In the genomic region with DNA sequence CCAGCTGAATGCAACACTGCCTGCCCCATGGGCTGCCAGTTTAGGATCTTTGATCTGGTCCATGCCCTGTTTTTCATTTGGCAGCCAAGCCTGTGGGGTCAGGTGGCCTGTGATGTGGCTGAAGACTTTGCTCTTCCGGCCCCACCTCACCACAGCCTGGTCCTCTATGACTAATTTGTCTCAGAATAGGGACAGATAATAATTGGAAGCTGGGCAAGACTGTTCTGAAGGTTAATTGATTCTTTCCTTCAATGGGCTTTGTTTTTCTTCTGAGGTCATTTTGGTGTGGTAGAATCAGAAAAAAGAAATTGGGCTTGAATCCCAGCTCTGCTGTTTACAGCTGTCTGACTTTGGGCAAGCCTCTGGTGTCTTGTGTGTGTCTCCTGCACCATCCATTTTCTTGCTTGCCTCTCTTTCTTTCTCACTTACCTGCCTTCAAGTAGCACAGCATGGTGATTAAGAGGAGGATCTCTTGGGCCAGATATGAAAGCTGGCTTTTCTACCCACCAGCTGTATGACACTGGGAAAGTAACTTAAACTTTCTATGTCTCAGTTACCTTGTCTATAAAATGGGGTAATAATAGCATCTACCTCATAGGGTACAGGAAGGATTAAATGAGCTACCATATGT, we compare ENCODE assay signal across 9 cellular contexts. TPM values are rescaled to one million over a fixed set of nuclear protein-coding genes. Genes with fewer than 3 reads are reported as not detected.
DNase-seq lines count a peak whose midpoint lies in the region; ATAC-seq and TF ChIP-seq lines count a peak whose summit lies in the region.
"Had no signal": no experiment of that assay in that cellular context is flagged by ENCODE, and none has a peak within 500 bp of the region (broad histone marks: within the 10 kb centered on the region; RNA-seq: fewer than 3 reads in every experiment).

No MANE protein-coding gene starts in this region.

- in situ Hi-C loops in ACHN (cut with HindIII; ENCODE audit: low pct_ligation_motif_present, low pct_unique_long_range_greater_than_20kb, low sequenced_read_pairs), result no loop called here

- H3K27ac Mint-ChIP-seq in effector memory CD8-positive, alpha-beta T cell, result peak overlapping the region; percentile 59 to 64
- H3K27ac Mint-ChIP-seq: dendritic cell treated with granulocyte-macrophage colony-stimulating factor and Interleukin-4, amounts not matched to agents 40 ng/mL and 50 ng/mL, for 4 days had no signal

- no peak overlapping the region for H3K4me3 ChIP-seq in retinal pigment epithelial cell (ENCODE audit: low read length)

- peaks cover 12 to 30% of the 10 kb centered on the region in 2 donors for H3K4me1 Mint-ChIP-seq in effector memory CD8-positive, alpha-beta T cell (ENCODE audit: low read depth in 2 of 2)

- no peaks in the 10 kb centered on the region for H3K27me3 Mint-ChIP-seq in effector memory CD8-positive, alpha-beta T cell
- H3K27me3 Mint-ChIP-seq: dendritic cell treated with granulocyte-macrophage colony-stimulating factor and Interleukin-4, amounts not matched to agents 40 ng/mL and 50 ng/mL, for 4 days had no signal

- H3K36me3 Mint-ChIP-seq in effector memory CD8-positive, alpha-beta T cell (ENCODE audit: insufficient read depth), result peaks cover 13% of the 10 kb centered on the region

- H3K9me3 Mint-ChIP-seq in effector memory CD8-positive, alpha-beta T cell, result no peaks in the 10 kb centered on the region
- H3K9me3 Mint-ChIP-seq: dendritic cell treated with granulocyte-macrophage colony-stimulating factor and Interleukin-4, amounts not matched to agents 40 ng/mL and 50 ng/mL, for 4 days had no signal

- peak; percentile 92 for ATAC-seq in GM21381 (IDR thresholded peaks at IDR 0.05; ENCODE audit: unreplicated experiment)
- peak; percentile 52 for ATAC-seq in effector memory CD8-positive, alpha-beta T cell (replicated peaks)

- peak overlapping the region in 1 of 2 donors; percentile 10 for H3K4me3 Mint-ChIP-seq in effector memory CD8-positive, alpha-beta T cell
- H3K4me3 Mint-ChIP-seq: dendritic cell treated with granulocyte-macrophage colony-stimulating factor and Interleukin-4, amounts not matched to agents 40 ng/mL and 50 ng/mL, for 4 days had no signal

- no peak for TF ChIP-seq CTCF in retinal pigment epithelial cell (conservative IDR thresholded peaks at IDR 0.05; ENCODE audit: low read depth, low read length)

- DNase-seq in Daoy (ENCODE audit: low read depth), result peak; percentile 60
- peak; percentile 93 for DNase-seq in HT-29 (ENCODE audit: low spot score)
- no peak for DNase-seq in effector memory CD8-positive, alpha-beta T cell
- peak; percentile 43 for DNase-seq in retinal pigment epithelial cell (ENCODE audit: low read depth)
- no peak for DNase-seq in NCI-H1436 treated with DMSO at 0.1 percent for 48 hours (lab: John Stamatoyannopoulos, UW)
- DNase-seq in ACHN, result no peak
- no peak for DNase-seq in stimulated activated naive CD4-positive, alpha-beta T cell (lab: John Stamatoyannopoulos, UW)

RNA-seq across cellular contexts. Expression of gene ABHD2, which starts 24.2 kb away (rescaled TPM):
- total RNA-seq in Daoy (2014; rRNA removed; shearing (Covaris generic)), result 27.1 and 31.7 TPM in 2 replicates
- total RNA-seq in HT-29 (2014; rRNA removed; shearing (Covaris generic)), result 156 and 181 TPM in 2 replicates

Comparison
In these comparisons a context has a peak if more than half of its experiments do, and no peak if none do; other contexts are left out.
1. DNase-seq: peak in Daoy (single experiment), HT-29 (single experiment) and retinal pigment epithelial cell (single experiment); none in effector memory CD8-positive, alpha-beta T cell (0 of 3), NCI-H1436 treated with DMSO at 0.1 percent for 48 hours (single experiment), ACHN (single experiment) and stimulated activated naive CD4-positive, alpha-beta T cell (0 of 6).